Comparison of ENCODE assay signal across 1 cellular context in the genomic region with DNA sequence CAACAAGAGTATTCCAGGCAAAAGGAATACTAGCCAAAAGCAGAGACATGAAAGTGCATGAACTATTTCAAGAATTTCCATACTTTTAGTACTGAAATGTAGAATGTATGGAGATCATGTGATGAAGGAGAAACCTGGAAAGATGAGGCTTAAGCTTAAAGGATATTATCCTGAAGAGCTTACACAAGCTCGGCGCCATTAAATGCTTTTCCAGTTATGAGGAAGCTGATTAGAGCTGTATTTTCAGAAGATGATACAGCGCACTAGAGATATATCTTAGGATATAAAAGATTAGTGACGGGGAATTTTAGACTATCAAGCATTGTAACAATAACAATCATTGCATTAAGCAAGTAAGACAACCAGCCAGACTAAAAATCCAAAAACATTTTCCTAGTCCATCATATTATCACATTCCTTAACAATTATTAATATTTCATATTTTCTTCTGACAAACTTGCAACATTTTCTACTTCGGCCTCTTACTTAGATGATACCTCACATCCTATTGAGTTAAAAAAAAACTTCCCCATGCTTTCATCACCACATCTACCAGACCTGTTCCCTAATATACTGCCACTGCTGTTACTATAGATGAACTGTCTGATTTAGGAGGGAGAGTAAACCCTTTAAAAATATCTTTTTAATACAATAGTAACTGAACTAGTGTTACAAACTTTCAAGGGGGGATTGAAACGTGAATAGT.
TF ChIP-seq lines count a peak whose summit lies in the region.

No MANE protein-coding gene starts in this region.

TF ChIP-seq in GM23338, 12 proteins besides CTCF, POLR2A, EP300 and RAD21 (continued from another document):
- TF ChIP-seq, protein P1, sequence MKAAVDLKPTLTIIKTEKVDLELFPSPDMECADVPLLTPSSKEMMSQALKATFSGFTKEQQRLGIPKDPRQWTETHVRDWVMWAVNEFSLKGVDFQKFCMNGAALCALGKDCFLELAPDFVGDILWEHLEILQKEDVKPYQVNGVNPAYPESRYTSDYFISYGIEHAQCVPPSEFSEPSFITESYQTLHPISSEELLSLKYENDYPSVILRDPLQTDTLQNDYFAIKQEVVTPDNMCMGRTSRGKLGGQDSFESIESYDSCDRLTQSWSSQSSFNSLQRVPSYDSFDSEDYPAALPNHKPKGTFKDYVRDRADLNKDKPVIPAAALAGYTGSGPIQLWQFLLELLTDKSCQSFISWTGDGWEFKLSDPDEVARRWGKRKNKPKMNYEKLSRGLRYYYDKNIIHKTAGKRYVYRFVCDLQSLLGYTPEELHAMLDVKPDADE (IDR thresholded peaks at IDR 0.05): no peak
- TF ChIP-seq, protein P2, sequence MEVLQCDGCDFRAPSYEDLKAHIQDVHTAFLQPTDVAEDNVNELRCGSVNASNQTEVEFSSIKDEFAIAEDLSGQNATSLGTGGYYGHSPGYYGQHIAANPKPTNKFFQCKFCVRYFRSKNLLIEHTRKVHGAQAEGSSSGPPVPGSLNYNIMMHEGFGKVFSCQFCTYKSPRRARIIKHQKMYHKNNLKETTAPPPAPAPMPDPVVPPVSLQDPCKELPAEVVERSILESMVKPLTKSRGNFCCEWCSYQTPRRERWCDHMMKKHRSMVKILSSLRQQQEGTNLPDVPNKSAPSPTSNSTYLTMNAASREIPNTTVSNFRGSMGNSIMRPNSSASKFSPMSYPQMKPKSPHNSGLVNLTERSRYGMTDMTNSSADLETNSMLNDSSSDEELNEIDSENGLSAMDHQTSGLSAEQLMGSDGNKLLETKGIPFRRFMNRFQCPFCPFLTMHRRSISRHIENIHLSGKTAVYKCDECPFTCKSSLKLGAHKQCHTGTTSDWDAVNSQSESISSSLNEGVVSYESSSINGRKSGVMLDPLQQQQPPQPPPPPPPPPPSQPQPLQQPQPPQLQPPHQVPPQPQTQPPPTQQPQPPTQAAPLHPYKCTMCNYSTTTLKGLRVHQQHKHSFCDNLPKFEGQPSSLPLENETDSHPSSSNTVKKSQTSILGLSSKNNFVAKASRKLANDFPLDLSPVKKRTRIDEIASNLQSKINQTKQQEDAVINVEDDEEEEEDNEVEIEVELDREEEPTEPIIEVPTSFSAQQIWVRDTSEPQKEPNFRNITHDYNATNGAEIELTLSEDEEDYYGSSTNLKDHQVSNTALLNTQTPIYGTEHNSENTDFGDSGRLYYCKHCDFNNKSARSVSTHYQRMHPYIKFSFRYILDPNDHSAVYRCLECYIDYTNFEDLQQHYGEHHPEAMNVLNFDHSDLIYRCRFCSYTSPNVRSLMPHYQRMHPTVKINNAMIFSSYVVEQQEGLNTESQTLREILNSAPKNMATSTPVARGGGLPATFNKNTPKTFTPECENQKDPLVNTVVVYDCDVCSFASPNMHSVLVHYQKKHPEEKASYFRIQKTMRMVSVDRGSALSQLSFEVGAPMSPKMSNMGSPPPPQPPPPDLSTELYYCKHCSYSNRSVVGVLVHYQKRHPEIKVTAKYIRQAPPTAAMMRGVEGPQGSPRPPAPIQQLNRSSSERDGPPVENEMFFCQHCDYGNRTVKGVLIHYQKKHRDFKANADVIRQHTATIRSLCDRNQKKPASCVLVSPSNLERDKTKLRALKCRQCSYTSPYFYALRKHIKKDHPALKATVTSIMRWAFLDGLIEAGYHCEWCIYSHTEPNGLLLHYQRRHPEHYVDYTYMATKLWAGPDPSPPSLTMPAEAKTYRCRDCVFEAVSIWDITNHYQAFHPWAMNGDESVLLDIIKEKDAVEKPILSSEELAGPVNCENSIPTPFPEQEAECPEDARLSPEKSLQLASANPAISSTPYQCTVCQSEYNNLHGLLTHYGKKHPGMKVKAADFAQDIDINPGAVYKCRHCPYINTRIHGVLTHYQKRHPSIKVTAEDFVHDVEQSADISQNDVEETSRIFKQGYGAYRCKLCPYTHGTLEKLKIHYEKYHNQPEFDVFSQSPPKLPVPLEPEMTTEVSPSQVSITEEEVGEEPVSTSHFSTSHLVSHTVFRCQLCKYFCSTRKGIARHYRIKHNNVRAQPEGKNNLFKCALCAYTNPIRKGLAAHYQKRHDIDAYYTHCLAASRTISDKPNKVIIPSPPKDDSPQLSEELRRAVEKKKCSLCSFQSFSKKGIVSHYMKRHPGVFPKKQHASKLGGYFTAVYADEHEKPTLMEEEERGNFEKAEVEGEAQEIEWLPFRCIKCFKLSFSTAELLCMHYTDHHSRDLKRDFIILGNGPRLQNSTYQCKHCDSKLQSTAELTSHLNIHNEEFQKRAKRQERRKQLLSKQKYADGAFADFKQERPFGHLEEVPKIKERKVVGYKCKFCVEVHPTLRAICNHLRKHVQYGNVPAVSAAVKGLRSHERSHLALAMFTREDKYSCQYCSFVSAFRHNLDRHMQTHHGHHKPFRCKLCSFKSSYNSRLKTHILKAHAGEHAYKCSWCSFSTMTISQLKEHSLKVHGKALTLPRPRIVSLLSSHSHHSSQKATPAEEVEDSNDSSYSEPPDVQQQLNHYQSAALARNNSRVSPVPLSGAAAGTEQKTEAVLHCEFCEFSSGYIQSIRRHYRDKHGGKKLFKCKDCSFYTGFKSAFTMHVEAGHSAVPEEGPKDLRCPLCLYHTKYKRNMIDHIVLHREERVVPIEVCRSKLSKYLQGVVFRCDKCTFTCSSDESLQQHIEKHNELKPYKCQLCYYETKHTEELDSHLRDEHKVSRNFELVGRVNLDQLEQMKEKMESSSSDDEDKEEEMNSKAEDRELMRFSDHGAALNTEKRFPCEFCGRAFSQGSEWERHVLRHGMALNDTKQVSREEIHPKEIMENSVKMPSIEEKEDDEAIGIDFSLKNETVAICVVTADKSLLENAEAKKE (CRISPR knock-in tag; IDR thresholded peaks at IDR 0.05): no peak
TF ChIP-seq in GM23338: peak in this region for 0.
